Comparison of ENCODE assay signal across 17 cellular contexts in the genomic region with DNA sequence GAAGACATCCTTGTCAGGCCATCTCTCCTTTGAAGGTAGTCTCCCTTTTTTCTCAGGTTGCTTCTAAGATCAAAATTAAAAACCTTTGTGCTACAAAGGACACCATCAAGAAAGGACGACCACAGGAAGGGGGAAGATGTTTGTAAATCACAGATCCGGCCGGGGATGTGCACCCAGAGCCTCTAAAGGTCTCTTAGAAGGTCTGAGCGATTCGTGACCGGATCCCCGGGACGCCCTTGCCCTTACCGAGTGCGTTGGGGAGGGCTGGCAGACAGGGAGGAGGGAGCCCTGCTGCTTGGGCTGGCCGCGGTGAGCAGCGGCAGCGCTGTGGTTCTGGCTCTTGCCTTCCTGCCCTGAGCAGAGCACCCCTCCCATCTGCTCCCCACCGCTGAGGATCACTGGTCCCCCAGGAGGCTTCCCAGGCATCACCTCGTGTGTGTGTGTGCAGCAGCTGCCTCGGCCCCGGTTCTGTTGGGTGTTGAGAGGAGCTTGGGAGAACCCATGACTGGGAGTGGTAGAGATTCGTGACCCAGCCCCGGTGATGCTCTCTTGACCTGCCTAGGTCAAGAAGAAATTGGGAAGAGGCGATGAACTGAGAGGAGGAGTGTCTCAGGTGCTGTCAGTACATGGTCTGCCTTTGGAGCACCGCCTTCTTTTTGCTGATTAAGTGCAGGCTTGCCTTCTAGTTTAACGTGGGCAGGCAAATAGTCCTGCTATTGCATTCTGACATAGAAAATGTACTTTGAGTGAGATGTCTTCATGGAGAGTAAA.
"Had no signal": no experiment of that assay in that cellular context is flagged by ENCODE, and none has a peak within 500 bp of the region (broad histone marks: within the 10 kb centered on the region; RNA-seq: fewer than 3 reads in every experiment).

No MANE protein-coding gene starts in this region.

- H3K36me3 ChIP-seq: brain microvascular endothelial cell, ovary, right lobe of liver had no signal

- H3K4me2 ChIP-seq: SK-N-SH had no signal

- H3K27ac Mint-ChIP-seq: activated CD4-positive, alpha-beta T cell treated with anti-CD3 and anti-CD28 coated beads, Interleukin-2, amount 10 ng/mL, durations not matched to agents 24 days and 14 days; activated CD8-positive, alpha-beta T cell treated with anti-CD3 and anti-CD28 coated beads for 36 hours; activated naive CD8-positive, alpha-beta T cell treated with anti-CD3 and anti-CD28 coated beads, Interleukin-2, amount 50 U/mL, for 24 hours; stimulated activated naive B cell treated with anti-CD40 and anti-IgM and Interleukin-4, amounts not matched to agents 10 μg/mL and 1 μg/mL and 100 μg/mL, for 72 hours had no signal

- H3K27ac ChIP-seq: brain microvascular endothelial cell, ovary, right lobe of liver, thoracic aorta had no signal

- ATAC-seq: activated CD8-positive, alpha-beta T cell treated with anti-CD3 and anti-CD28 coated beads for 36 hours; activated naive CD8-positive, alpha-beta T cell treated with anti-CD3 and anti-CD28 coated beads, Interleukin-2, amount 50 U/mL, for 24 hours; right lobe of liver; stimulated activated naive B cell treated with anti-CD40 and anti-IgM and Interleukin-4, amounts not matched to agents 10 μg/mL and 1 μg/mL and 100 μg/mL, for 72 hours had no signal

- H3K27me3 Mint-ChIP-seq: activated CD4-positive, alpha-beta T cell treated with anti-CD3 and anti-CD28 coated beads, Interleukin-2, amount 10 ng/mL, durations not matched to agents 24 days and 14 days; activated CD8-positive, alpha-beta T cell treated with anti-CD3 and anti-CD28 coated beads for 36 hours; activated naive CD8-positive, alpha-beta T cell treated with anti-CD3 and anti-CD28 coated beads, Interleukin-2, amount 50 U/mL, for 24 hours; central memory CD8-positive, alpha-beta T cell; stimulated activated naive B cell treated with anti-CD40 and anti-IgM and Interleukin-4, amounts not matched to agents 10 μg/mL and 1 μg/mL and 100 μg/mL, for 72 hours had no signal

- H3K27me3 ChIP-seq: brain microvascular endothelial cell, ovary, right lobe of liver had no signal

- H3K4me3 ChIP-seq: ovary, right lobe of liver, thoracic aorta had no signal

- H3K9me3 Mint-ChIP-seq: activated CD4-positive, alpha-beta T cell treated with anti-CD3 and anti-CD28 coated beads, Interleukin-2, amount 10 ng/mL, durations not matched to agents 24 days and 14 days; activated CD8-positive, alpha-beta T cell treated with anti-CD3 and anti-CD28 coated beads for 36 hours; activated naive CD8-positive, alpha-beta T cell treated with anti-CD3 and anti-CD28 coated beads, Interleukin-2, amount 50 U/mL, for 24 hours; central memory CD8-positive, alpha-beta T cell had no signal

- DNase-seq: activated CD4-positive, alpha-beta T cell treated with anti-CD3 and anti-CD28 coated beads, Interleukin-2, amount 10 ng/mL, durations not matched to agents 24 days and 14 days; activated CD8-positive, alpha-beta T cell treated with anti-CD3 and anti-CD28 coated beads for 36 hours; activated effector memory CD4-positive, alpha-beta T cell treated with anti-CD3 and anti-CD28 coated beads, Interleukin-2, amount 50 U/mL, for 16 hours; activated naive CD8-positive, alpha-beta T cell treated with anti-CD3 and anti-CD28 coated beads, Interleukin-2, amount 50 U/mL, for 24 hours; activated T-cell treated with anti-CD3 and anti-CD28 coated beads, Interleukin-2, amount 50 U/mL, for 48 hours; anterior cingulate cortex; brain microvascular endothelial cell; cortex of kidney; mammary epithelial cell; right lobe of liver; SK-N-SH; stimulated activated CD4-positive, alpha-beta T cell treated with anti-CD3 and anti-CD28 coated beads, Interleukin-4, amount 100 ng/mL, for 4 hours; stimulated activated naive B cell treated with anti-CD40 and anti-IgM and Interleukin-4, amounts not matched to agents 10 μg/mL and 1 μg/mL and 100 μg/mL, for 72 hours; T-helper 9 cell had no signal

- H3K9me3 ChIP-seq: ovary, right lobe of liver, SK-N-SH, thoracic aorta had no signal

- H3K9ac ChIP-seq: SK-N-SH had no signal

- H3K4me3 Mint-ChIP-seq: activated CD4-positive, alpha-beta T cell treated with anti-CD3 and anti-CD28 coated beads, Interleukin-2, amount 10 ng/mL, durations not matched to agents 24 days and 14 days; activated CD8-positive, alpha-beta T cell treated with anti-CD3 and anti-CD28 coated beads for 36 hours; activated naive CD8-positive, alpha-beta T cell treated with anti-CD3 and anti-CD28 coated beads, Interleukin-2, amount 50 U/mL, for 24 hours; central memory CD8-positive, alpha-beta T cell; stimulated activated naive B cell treated with anti-CD40 and anti-IgM and Interleukin-4, amounts not matched to agents 10 μg/mL and 1 μg/mL and 100 μg/mL, for 72 hours had no signal
